ENCODE assay signal across 1 cellular context in genomic region chr1:167248707-167249642, GRCh38.
TF ChIP-seq lines count a peak whose summit lies in the region.

No MANE protein-coding gene starts in this region.

TF ChIP-seq in K562, 482 proteins besides CTCF, POLR2A, EP300 and RAD21 (continued from another document and continues in another):
- no peak for TF ChIP-seq CBFB (CRISPR knock-in tag; IDR thresholded peaks at IDR 0.05)
- TF ChIP-seq ILF3 (IDR thresholded peaks at IDR 0.05; ENCODE audit: borderline replicate concordance), result no peak
- TF ChIP-seq HINFP (tag; conservative IDR thresholded peaks at IDR 0.05; ENCODE audit: low read depth), result no peak
- no peak for TF ChIP-seq RAD51 (IDR thresholded peaks at IDR 0.05; ENCODE audit: borderline replicate concordance, low read depth)
- TF ChIP-seq MNT (conservative IDR thresholded peaks at IDR 0.05), result 0 out of 4 replicates have a peak, but pooled peaks of 1 of the 2 experiments have one; percentile 21
- no peak for TF ChIP-seq ZNF444 (CRISPR knock-in tag; IDR thresholded peaks at IDR 0.05)
- TF ChIP-seq KLF6 (CRISPR knock-in tag; IDR thresholded peaks at IDR 0.05; ENCODE audit: borderline replicate concordance), result no peak
- no peak for TF ChIP-seq RNF2 (IDR thresholded peaks at IDR 0.05)
- no peak for TF ChIP-seq PHF20 (IDR thresholded peaks at IDR 0.05; ENCODE audit: partially characterized antibody)
- peak; percentile 48; the same call in 1 of the 2 replicates for TF ChIP-seq TSC22D4 (tag; IDR thresholded peaks at IDR 0.05)
- TF ChIP-seq TCFL5 (CRISPR knock-in tag; conservative IDR thresholded peaks at IDR 0.05), result no peak
- TF ChIP-seq ZNF644 (tag; IDR thresholded peaks at IDR 0.05; ENCODE audit: low read depth), result no peak
- no peak for TF ChIP-seq MEF2D (tag; conservative IDR thresholded peaks at IDR 0.05; ENCODE audit: low read depth)
- TF ChIP-seq, protein P1, sequence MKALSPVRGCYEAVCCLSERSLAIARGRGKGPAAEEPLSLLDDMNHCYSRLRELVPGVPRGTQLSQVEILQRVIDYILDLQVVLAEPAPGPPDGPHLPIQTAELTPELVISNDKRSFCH (CRISPR knock-in tag; IDR thresholded peaks at IDR 0.05), result no peak
- TF ChIP-seq, protein P1 (tag; IDR thresholded peaks at IDR 0.05), result no peak
- TF ChIP-seq SUPT5H (IDR thresholded peaks at IDR 0.05), result no peak
- TF ChIP-seq ZNF586 (CRISPR knock-in tag; conservative IDR thresholded peaks at IDR 0.05), result no peak
- no peak for TF ChIP-seq ZNF12 (CRISPR knock-in tag; IDR thresholded peaks at IDR 0.05)
- TF ChIP-seq POLR2AphosphoS5 (IDR thresholded peaks at IDR 0.05; ENCODE audit: control insufficient read depth, insufficient read depth, low read depth, low read length), result no peak
- TF ChIP-seq HNRNPL (IDR thresholded peaks at IDR 0.05; ENCODE audit: low read depth, low read length), result no peak
- no peak for TF ChIP-seq POLR3G (IDR thresholded peaks at IDR 0.05; ENCODE audit: extremely low read depth, insufficient read length, insufficient replicate concordance)
- no peak for TF ChIP-seq RBM17 (IDR thresholded peaks at IDR 0.05; ENCODE audit: borderline replicate concordance, low read depth, low read length)
- TF ChIP-seq ZNF175 (CRISPR knock-in tag; IDR thresholded peaks at IDR 0.05; ENCODE audit: low read depth), result no peak
- no peak for TF ChIP-seq SETDB1 (IDR thresholded peaks at IDR 0.05; ENCODE audit: low read length)
- TF ChIP-seq NCOA1 (IDR thresholded peaks at IDR 0.05; ENCODE audit: low read depth), result no peak
- TF ChIP-seq ZBTB9 (CRISPR knock-in tag; IDR thresholded peaks at IDR 0.05), result no peak
- no peak for TF ChIP-seq ZNF785 (CRISPR knock-in tag; IDR thresholded peaks at IDR 0.05)
- TF ChIP-seq SIN3A (IDR thresholded peaks at IDR 0.05; ENCODE audit: borderline replicate concordance in 2 of 2, control insufficient read depth in 1 of 2, low read depth in 2 of 2, low read length in 2 of 2), result no peak
- no peak for TF ChIP-seq ESRRA (IDR thresholded peaks at IDR 0.05; ENCODE audit: borderline replicate concordance, low read depth)
- TF ChIP-seq, protein P2, sequence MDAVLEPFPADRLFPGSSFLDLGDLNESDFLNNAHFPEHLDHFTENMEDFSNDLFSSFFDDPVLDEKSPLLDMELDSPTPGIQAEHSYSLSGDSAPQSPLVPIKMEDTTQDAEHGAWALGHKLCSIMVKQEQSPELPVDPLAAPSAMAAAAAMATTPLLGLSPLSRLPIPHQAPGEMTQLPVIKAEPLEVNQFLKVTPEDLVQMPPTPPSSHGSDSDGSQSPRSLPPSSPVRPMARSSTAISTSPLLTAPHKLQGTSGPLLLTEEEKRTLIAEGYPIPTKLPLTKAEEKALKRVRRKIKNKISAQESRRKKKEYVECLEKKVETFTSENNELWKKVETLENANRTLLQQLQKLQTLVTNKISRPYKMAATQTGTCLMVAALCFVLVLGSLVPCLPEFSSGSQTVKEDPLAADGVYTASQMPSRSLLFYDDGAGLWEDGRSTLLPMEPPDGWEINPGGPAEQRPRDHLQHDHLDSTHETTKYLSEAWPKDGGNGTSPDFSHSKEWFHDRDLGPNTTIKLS (IDR thresholded peaks at IDR 0.05; ENCODE audit: borderline replicate concordance, low read depth), result no peak
- no peak for TF ChIP-seq KAT2B (IDR thresholded peaks at IDR 0.05; ENCODE audit: low read depth, low read length)
- no peak for TF ChIP-seq BRD9 (IDR thresholded peaks at IDR 0.05; ENCODE audit: low read depth, partially characterized antibody)
- TF ChIP-seq PYGO2 (tag; IDR thresholded peaks at IDR 0.05), result no peak
- no peak for TF ChIP-seq RUNX1 (IDR thresholded peaks at IDR 0.05; ENCODE audit: low read depth)
- TF ChIP-seq PCBP2 (IDR thresholded peaks at IDR 0.05; ENCODE audit: low read depth, low read length, poor library complexity, severe bottlenecking), result no peak
- TF ChIP-seq THRAP3 (IDR thresholded peaks at IDR 0.05; ENCODE audit: borderline replicate concordance), result no peak
- TF ChIP-seq CC2D1A (IDR thresholded peaks at IDR 0.05), result 0 out of 2 replicates have a peak, but pooled peaks have one; percentile 6
- no peak for TF ChIP-seq SAFB (IDR thresholded peaks at IDR 0.05; ENCODE audit: borderline replicate concordance, low read depth, low read length)
- no peak for TF ChIP-seq CTCFL (IDR thresholded peaks at IDR 0.05; ENCODE audit: borderline replicate concordance, insufficient read depth, low read depth, low read length, poor library complexity, severe bottlenecking)
- no peak for TF ChIP-seq MCM7 (IDR thresholded peaks at IDR 0.05)
- TF ChIP-seq ZNF197 (CRISPR knock-in tag; IDR thresholded peaks at IDR 0.05; ENCODE audit: low read depth), result no peak
- TF ChIP-seq FUS (optimal IDR thresholded peaks at IDR 0.05; ENCODE audit: low read depth, low read length), result no peak
- no peak for TF ChIP-seq ZSCAN29 (IDR thresholded peaks at IDR 0.05)
- TF ChIP-seq RCOR1 (IDR thresholded peaks at IDR 0.05; ENCODE audit: borderline replicate concordance in 1 of 2, low read depth in 2 of 2, low read length in 2 of 2), result peak; percentile 48 to 61; a peak in 2 of 4 replicates
- TF ChIP-seq MYC (IDR thresholded peaks at IDR 0.05; ENCODE audit: low read depth, low read length), result no peak
- no peak for TF ChIP-seq MYC (CRISPR knock-in tag; IDR thresholded peaks at IDR 0.05; ENCODE audit: borderline replicate concordance, low read depth)
- no peak for TF ChIP-seq KDM2B (CRISPR knock-in tag; IDR thresholded peaks at IDR 0.05)
- TF ChIP-seq ZKSCAN3 (CRISPR knock-in tag; IDR thresholded peaks at IDR 0.05), result no peak
- TF ChIP-seq HES1 (IDR thresholded peaks at IDR 0.05; ENCODE audit: low read depth), result no peak
- TF ChIP-seq, protein P3, sequence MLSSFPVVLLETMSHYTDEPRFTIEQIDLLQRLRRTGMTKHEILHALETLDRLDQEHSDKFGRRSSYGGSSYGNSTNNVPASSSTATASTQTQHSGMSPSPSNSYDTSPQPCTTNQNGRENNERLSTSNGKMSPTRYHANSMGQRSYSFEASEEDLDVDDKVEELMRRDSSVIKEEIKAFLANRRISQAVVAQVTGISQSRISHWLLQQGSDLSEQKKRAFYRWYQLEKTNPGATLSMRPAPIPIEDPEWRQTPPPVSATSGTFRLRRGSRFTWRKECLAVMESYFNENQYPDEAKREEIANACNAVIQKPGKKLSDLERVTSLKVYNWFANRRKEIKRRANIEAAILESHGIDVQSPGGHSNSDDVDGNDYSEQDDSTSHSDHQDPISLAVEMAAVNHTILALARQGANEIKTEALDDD (IDR thresholded peaks at IDR 0.05), result peak; percentile 84
- TF ChIP-seq ZNF146 (CRISPR knock-in tag; IDR thresholded peaks at IDR 0.05; ENCODE audit: unreplicated experiment), result no peak
- no peak for TF ChIP-seq IRF1 (CRISPR knock-in tag; IDR thresholded peaks at IDR 0.05; ENCODE audit: borderline replicate concordance)
- no peak for TF ChIP-seq ZNF561 (CRISPR knock-in tag; conservative IDR thresholded peaks at IDR 0.05)
- no peak for TF ChIP-seq THRB (CRISPR knock-in tag; conservative IDR thresholded peaks at IDR 0.05)
- TF ChIP-seq, protein P4, sequence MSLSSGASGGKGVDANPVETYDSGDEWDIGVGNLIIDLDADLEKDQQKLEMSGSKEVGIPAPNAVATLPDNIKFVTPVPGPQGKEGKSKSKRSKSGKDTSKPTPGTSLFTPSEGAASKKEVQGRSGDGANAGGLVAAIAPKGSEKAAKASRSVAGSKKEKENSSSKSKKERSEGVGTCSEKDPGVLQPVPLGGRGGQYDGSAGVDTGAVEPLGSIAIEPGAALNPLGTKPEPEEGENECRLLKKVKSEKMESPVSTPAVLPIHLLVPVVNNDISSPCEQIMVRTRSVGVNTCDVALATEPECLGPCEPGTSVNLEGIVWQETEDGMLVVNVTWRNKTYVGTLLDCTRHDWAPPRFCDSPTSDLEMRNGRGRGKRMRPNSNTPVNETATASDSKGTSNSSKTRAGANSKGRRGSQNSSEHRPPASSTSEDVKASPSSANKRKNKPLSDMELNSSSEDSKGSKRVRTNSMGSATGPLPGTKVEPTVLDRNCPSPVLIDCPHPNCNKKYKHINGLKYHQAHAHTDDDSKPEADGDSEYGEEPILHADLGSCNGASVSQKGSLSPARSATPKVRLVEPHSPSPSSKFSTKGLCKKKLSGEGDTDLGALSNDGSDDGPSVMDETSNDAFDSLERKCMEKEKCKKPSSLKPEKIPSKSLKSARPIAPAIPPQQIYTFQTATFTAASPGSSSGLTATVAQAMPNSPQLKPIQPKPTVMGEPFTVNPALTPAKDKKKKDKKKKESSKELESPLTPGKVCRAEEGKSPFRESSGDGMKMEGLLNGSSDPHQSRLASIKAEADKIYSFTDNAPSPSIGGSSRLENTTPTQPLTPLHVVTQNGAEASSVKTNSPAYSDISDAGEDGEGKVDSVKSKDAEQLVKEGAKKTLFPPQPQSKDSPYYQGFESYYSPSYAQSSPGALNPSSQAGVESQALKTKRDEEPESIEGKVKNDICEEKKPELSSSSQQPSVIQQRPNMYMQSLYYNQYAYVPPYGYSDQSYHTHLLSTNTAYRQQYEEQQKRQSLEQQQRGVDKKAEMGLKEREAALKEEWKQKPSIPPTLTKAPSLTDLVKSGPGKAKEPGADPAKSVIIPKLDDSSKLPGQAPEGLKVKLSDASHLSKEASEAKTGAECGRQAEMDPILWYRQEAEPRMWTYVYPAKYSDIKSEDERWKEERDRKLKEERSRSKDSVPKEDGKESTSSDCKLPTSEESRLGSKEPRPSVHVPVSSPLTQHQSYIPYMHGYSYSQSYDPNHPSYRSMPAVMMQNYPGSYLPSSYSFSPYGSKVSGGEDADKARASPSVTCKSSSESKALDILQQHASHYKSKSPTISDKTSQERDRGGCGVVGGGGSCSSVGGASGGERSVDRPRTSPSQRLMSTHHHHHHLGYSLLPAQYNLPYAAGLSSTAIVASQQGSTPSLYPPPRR (CRISPR knock-in tag; IDR thresholded peaks at IDR 0.05; ENCODE audit: borderline replicate concordance), result no peak
